ENCODE assay signal across 22 cellular contexts in the genomic region with DNA sequence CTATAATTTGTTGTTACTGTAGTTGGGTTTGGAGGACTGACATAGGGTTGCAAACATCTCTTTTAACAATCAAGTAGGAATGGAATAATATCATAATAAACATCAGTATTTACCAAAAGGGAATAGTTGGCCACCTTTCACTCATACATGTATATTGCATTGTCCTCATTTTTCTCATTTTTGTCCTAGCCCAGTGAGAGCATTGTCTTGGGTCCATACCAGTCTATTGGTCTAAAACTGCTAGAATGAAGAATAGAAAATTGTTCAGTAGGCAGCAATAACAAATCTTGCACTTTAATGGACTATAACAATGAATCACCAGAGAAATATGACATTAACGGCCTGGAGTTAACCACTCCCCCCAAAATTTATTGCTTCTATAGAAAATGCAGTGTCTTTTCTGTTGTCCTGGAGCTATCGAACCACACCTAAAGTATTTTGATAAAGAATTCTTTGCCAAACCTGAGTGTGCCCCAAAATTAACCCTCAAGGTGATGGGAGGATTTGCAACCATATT.
DNase-seq lines count a peak whose midpoint lies in the region; ATAC-seq and TF ChIP-seq lines count a peak whose summit lies in the region.
"Had no signal": no experiment of that assay in that cellular context is flagged by ENCODE, and none has a peak within 500 bp of the region (broad histone marks: within the 10 kb centered on the region; RNA-seq: fewer than 3 reads in every experiment).

No MANE protein-coding gene starts in this region.

- no peak overlapping the region for H3K9ac ChIP-seq in BLaER1 treated with 17β-estradiol and CSF1 and Interleukin-3, amounts not matched to agents 10 nM and 100 nM
- H3K9ac ChIP-seq in GM23248 (no peak overlapping the region), smooth muscle cell (ENCODE audit: low read depth) (no peak overlapping the region)
- H3K9ac ChIP-seq: BLaER1 had no signal

- DNase-seq in GM23248: peak; percentile 42
- no peak for DNase-seq in RWPE2 (ENCODE audit: low spot score)
- peak; percentile 43 to 67 for DNase-seq in foreskin keratinocyte
- no peak for DNase-seq in smooth muscle cell (lab: John Stamatoyannopoulos, UW; ENCODE audit: unreplicated experiment)
- DNase-seq in endothelial cell (ENCODE audit: low spot score): no peak
- DNase-seq: CD8-positive, alpha-beta memory T cell; DMS79; GDM1; MV-4-11; NCI-H1417; NCI-H2029; NCI-H2171; NCI-H446; NCI-H69; OCI-M1; RPMI8226; SJCRH30; SW 1271 had no signal

- H3K79me2 ChIP-seq in GM23248 (ENCODE audit: insufficient read depth) (no peaks in the 10 kb centered on the region), smooth muscle cell (ENCODE audit: low read depth) (no peaks in the 10 kb centered on the region)

- H3K9me2 ChIP-seq in GM23248 (ENCODE audit: insufficient read depth): no peaks in the 10 kb centered on the region

- no peaks in the 10 kb centered on the region for H3K4me1 Mint-ChIP-seq in endothelial cell (ENCODE audit: unreplicated experiment)

- H3K9me3 Mint-ChIP-seq in endothelial cell (ENCODE audit: unreplicated experiment): no peaks in the 10 kb centered on the region

- no peaks in the 10 kb centered on the region for H3F3A ChIP-seq in GM23248 (ENCODE audit: insufficient read depth)
- no peaks in the 10 kb centered on the region for H3F3A ChIP-seq in smooth muscle cell (ENCODE audit: low read depth)

- TF ChIP-seq CTCF in RWPE2 (IDR thresholded peaks at IDR 0.05; ENCODE audit: poor library complexity, severe bottlenecking) (no peak), foreskin keratinocyte (conservative IDR thresholded peaks at IDR 0.05) (no peak), smooth muscle cell (IDR thresholded peaks at IDR 0.05; ENCODE audit: borderline replicate concordance, insufficient read depth, poor library complexity, severe bottlenecking) (no peak), endothelial cell (IDR thresholded peaks at IDR 0.05; ENCODE audit: unreplicated experiment) (no peak)

- no peaks in the 10 kb centered on the region for H3K36me3 ChIP-seq in BLaER1 treated with 17β-estradiol and CSF1 and Interleukin-3, amounts not matched to agents 10 nM and 100 nM
- no peaks in the 10 kb centered on the region for H3K36me3 ChIP-seq in GM23248 (ENCODE audit: low read depth)
- H3K36me3 ChIP-seq in RWPE2 (ENCODE audit: low read depth): no peaks in the 10 kb centered on the region
- H3K36me3 ChIP-seq in smooth muscle cell (ENCODE audit: low read depth): no peaks in the 10 kb centered on the region
- H3K36me3 ChIP-seq: BLaER1, SJCRH30 had no signal

- 6 to 8% methylated on average over 2 of the region's 2 CpGs for WGBS in GM23248 (ENCODE audit: low coverage in 1 of 2, low lambda C conversion rate in 2 of 2, missing lambda C conversion rate in 2 of 2), 2 experiments
- 43% methylated on average over 2 of the region's 2 CpGs for WGBS in smooth muscle cell (ENCODE audit: low lambda C conversion rate)

- H3K4me2 ChIP-seq in BLaER1 treated with 17β-estradiol and CSF1 and Interleukin-3, amounts not matched to agents 10 nM and 100 nM: peak overlapping the region in 7 of 11 experiments; percentile 63 to 84 (median 80); a peak in 11 of 22 replicates
- peak overlapping the region; percentile 15 for H3K4me2 ChIP-seq in GM23248 (ENCODE audit: unreplicated experiment)
- H3K4me2 ChIP-seq in smooth muscle cell: no peak overlapping the region

- H3K4me3 Mint-ChIP-seq in endothelial cell (ENCODE audit: unreplicated experiment): no peak overlapping the region
- H3K4me3 Mint-ChIP-seq: CD8-positive, alpha-beta memory T cell had no signal

- no peaks in the 10 kb centered on the region for H4K20me1 ChIP-seq in BLaER1 treated with 17β-estradiol and CSF1 and Interleukin-3, amounts not matched to agents 10 nM and 100 nM
- H4K20me1 ChIP-seq in GM23248 (ENCODE audit: insufficient read depth): no peaks in the 10 kb centered on the region
- H4K20me1 ChIP-seq in smooth muscle cell (ENCODE audit: low read depth): no peaks in the 10 kb centered on the region
- H4K20me1 ChIP-seq: BLaER1 had no signal

- H3K36me3 Mint-ChIP-seq in endothelial cell (ENCODE audit: low read depth, unreplicated experiment): no peaks in the 10 kb centered on the region
- H3K36me3 Mint-ChIP-seq: CD8-positive, alpha-beta memory T cell had no signal

- no peak overlapping the region for H3K27ac Mint-ChIP-seq in endothelial cell (ENCODE audit: unreplicated experiment)
- H3K27ac Mint-ChIP-seq: CD8-positive, alpha-beta memory T cell had no signal

- H3K4me3 ChIP-seq in BLaER1 treated with 17β-estradiol and CSF1 and Interleukin-3, amounts not matched to agents 10 nM and 100 nM: no peak overlapping the region
- H3K4me3 ChIP-seq in GM23248: no peak overlapping the region
- H3K4me3 ChIP-seq in RWPE2 (ENCODE audit: severe bottlenecking): no peak overlapping the region
- no peak overlapping the region for H3K4me3 ChIP-seq in smooth muscle cell
- H3K4me3 ChIP-seq: BLaER1, SJCRH30 had no signal

- ATAC-seq in RWPE2 (ENCODE audit: low read depth) (peak; percentile 85), foreskin keratinocyte (peak; percentile 59), GM18909 (IDR thresholded peaks at IDR 0.05; ENCODE audit: poor library complexity, unreplicated experiment) (no peak), HG02884 (IDR thresholded peaks at IDR 0.05; ENCODE audit: unreplicated experiment) (no peak)

- peak overlapping the region in 7 of 11 experiments; percentile 57 to 79 (median 67); a peak in 13 of 22 replicates for H3K27ac ChIP-seq in BLaER1 treated with 17β-estradiol and CSF1 and Interleukin-3, amounts not matched to agents 10 nM and 100 nM
- H3K27ac ChIP-seq in GM23248: no peak overlapping the region
- H3K27ac ChIP-seq in RWPE2 (ENCODE audit: poor library complexity, severe bottlenecking): peak overlapping the region; percentile 78
- no peak overlapping the region for H3K27ac ChIP-seq in foreskin keratinocyte
- H3K27ac ChIP-seq in smooth muscle cell (ENCODE audit: low read depth): no peak overlapping the region
- H3K27ac ChIP-seq: BLaER1, SJCRH30 had no signal

- no peak overlapping the region for H2AFZ ChIP-seq in GM23248
- H2AFZ ChIP-seq in smooth muscle cell (ENCODE audit: low read depth): no peak overlapping the region

- in situ Hi-C loops in GM23248 (cut with MboI): no loop called here

- no peaks in the 10 kb centered on the region for H3K27me3 ChIP-seq in BLaER1 treated with 17β-estradiol and CSF1 and Interleukin-3, amounts not matched to agents 10 nM and 100 nM
- H3K27me3 ChIP-seq in GM23248 (replicated peaks; ENCODE audit: insufficient read depth): no peaks in the 10 kb centered on the region
- H3K27me3 ChIP-seq in RWPE2 (ENCODE audit: insufficient read depth, poor library complexity, severe bottlenecking): no peaks in the 10 kb centered on the region
- H3K27me3 ChIP-seq in foreskin keratinocyte: no peaks in the 10 kb centered on the region
- no peaks in the 10 kb centered on the region for H3K27me3 ChIP-seq in smooth muscle cell (ENCODE audit: low read depth)
- H3K27me3 ChIP-seq: BLaER1, SJCRH30 had no signal

- peaks cover 0 to 14% (median 11%) of the 10 kb centered on the region in 11 experiments; a peak in 14 of 22 replicates for H3K9me3 ChIP-seq in BLaER1 treated with 17β-estradiol and CSF1 and Interleukin-3, amounts not matched to agents 10 nM and 100 nM (replicated peaks in 1 of 11)
- no peaks in the 10 kb centered on the region for H3K9me3 ChIP-seq in GM23248 (ENCODE audit: low read depth)
- no peaks in the 10 kb centered on the region for H3K9me3 ChIP-seq in RWPE2 (ENCODE audit: severe bottlenecking)
- H3K9me3 ChIP-seq in smooth muscle cell (replicated peaks; ENCODE audit: low read depth): no peaks in the 10 kb centered on the region
- H3K9me3 ChIP-seq: BLaER1, SJCRH30 had no signal

- peaks cover 7 to 36% (median 29%) of the 10 kb centered on the region in 10 experiments; a peak in 19 of 20 replicates for H3K4me1 ChIP-seq in BLaER1 treated with 17β-estradiol and CSF1 and Interleukin-3, amounts not matched to agents 10 nM and 100 nM
- H3K4me1 ChIP-seq in GM23248 (ENCODE audit: insufficient read depth) (peaks cover 8% of the 10 kb centered on the region), RWPE2 (ENCODE audit: insufficient read depth, poor library complexity, severe bottlenecking) (peaks cover 16% of the 10 kb centered on the region), foreskin keratinocyte (peaks cover 13% of the 10 kb centered on the region), smooth muscle cell (ENCODE audit: low read depth) (no peaks in the 10 kb centered on the region)
- H3K4me1 ChIP-seq: SJCRH30 had no signal

- H3K27me3 Mint-ChIP-seq in endothelial cell (ENCODE audit: unreplicated experiment): no peaks in the 10 kb centered on the region

Comparison
In these comparisons a context has a peak if more than half of its experiments do, and no peak if none do; other contexts are left out.
1. H3K27ac ChIP-seq: peak in BLaER1 treated with 17β-estradiol and CSF1 and Interleukin-3, amounts not matched to agents 10 nM and 100 nM (7 of 11) and RWPE2 (single experiment); none in GM23248 (single experiment), foreskin keratinocyte (single experiment) and smooth muscle cell (single experiment).
2. DNase-seq: peak in GM23248 (single experiment) and foreskin keratinocyte (2 of 2); none in RWPE2 (single experiment), smooth muscle cell (single experiment) and endothelial cell (single experiment).
3. ATAC-seq: peak in RWPE2 (single experiment) and foreskin keratinocyte (single experiment); none in GM18909 (single experiment) and HG02884 (single experiment).